Comparison of ENCODE assay signal across 29 cellular contexts in genomic region chr1:95301091-95301490, GRCh38.
"Had no signal": no experiment of that assay in that cellular context is flagged by ENCODE, and none has a peak within 500 bp of the region (broad histone marks: within the 10 kb centered on the region; RNA-seq: fewer than 3 reads in every experiment).

No MANE protein-coding gene starts in this region.

- H3K79me2 ChIP-seq: hepatocyte had no signal

- FAIRE-seq: endometrium, endothelial cell of umbilical vein, frontal cortex had no signal

- H3K4me3 Mint-ChIP-seq: dendritic cell treated with granulocyte-macrophage colony-stimulating factor and Interleukin-4, amounts not matched to agents 40 ng/mL and 50 ng/mL, for 4 days; effector memory CD8-positive, alpha-beta T cell; endodermal cell had no signal

- ATAC-seq: effector memory CD8-positive, alpha-beta T cell; esophagus mucosa; foreskin keratinocyte; gastrocnemius medialis; gastroesophageal sphincter; heart left ventricle; heart right ventricle had no signal

- H3K27me3 Mint-ChIP-seq: dendritic cell treated with granulocyte-macrophage colony-stimulating factor and Interleukin-4, amounts not matched to agents 40 ng/mL and 50 ng/mL, for 4 days had no signal

- H3K4me3 ChIP-seq: colonic mucosa, coronary artery, dorsolateral prefrontal cortex, esophagus muscularis mucosa, esophagus squamous epithelium, gastrocnemius medialis, gastroesophageal sphincter, heart left ventricle, heart right ventricle, hepatocyte had no signal

- H3K4me1 ChIP-seq: colonic mucosa, esophagus muscularis mucosa, esophagus squamous epithelium, foreskin keratinocyte, gastrocnemius medialis, gastroesophageal sphincter, heart left ventricle, heart right ventricle had no signal

- H3K36me3 ChIP-seq: colonic mucosa, esophagus muscularis mucosa, esophagus squamous epithelium, gastrocnemius medialis, gastroesophageal sphincter, heart left ventricle, heart right ventricle had no signal

- H3K9me3 Mint-ChIP-seq: effector memory CD8-positive, alpha-beta T cell had no signal

- H3K27me3 ChIP-seq: colonic mucosa, dorsolateral prefrontal cortex, esophagus squamous epithelium, foreskin keratinocyte, gastrocnemius medialis, gastroesophageal sphincter, heart left ventricle, hepatocyte had no signal

- H3K27ac ChIP-seq: colonic mucosa, coronary artery, dorsolateral prefrontal cortex, epithelial cell of prostate, esophagus muscularis mucosa, esophagus squamous epithelium, foreskin keratinocyte, gastrocnemius medialis, gastroesophageal sphincter, heart left ventricle, heart right ventricle, hepatocyte had no signal

- DNase-seq: colonic mucosa; cortex of kidney; dermis blood vessel endothelial cell; dorsolateral prefrontal cortex; effector CD4-positive, alpha-beta T cell; effector CD8-positive, alpha-beta T cell; effector memory CD4-positive, alpha-beta T cell; effector memory CD8-positive, alpha-beta T cell; endodermal cell; erythroblast; esophagus squamous epithelium; foreskin fibroblast; foreskin keratinocyte; foreskin melanocyte; gastrocnemius medialis; glutamatergic neuron; head of caudate nucleus; heart left ventricle; heart right ventricle had no signal

- H3K9me3 ChIP-seq: colonic mucosa, esophagus muscularis mucosa, esophagus squamous epithelium, gastrocnemius medialis, gastroesophageal sphincter, heart left ventricle had no signal

- H3K4me2 ChIP-seq: hepatocyte had no signal

- H2AFZ ChIP-seq: hepatocyte had no signal

- H3K27ac Mint-ChIP-seq: dendritic cell treated with granulocyte-macrophage colony-stimulating factor and Interleukin-4, amounts not matched to agents 40 ng/mL and 50 ng/mL, for 4 days; effector memory CD8-positive, alpha-beta T cell; endodermal cell had no signal

- H3K4me1 Mint-ChIP-seq: endodermal cell had no signal
